In the genomic region with DNA sequence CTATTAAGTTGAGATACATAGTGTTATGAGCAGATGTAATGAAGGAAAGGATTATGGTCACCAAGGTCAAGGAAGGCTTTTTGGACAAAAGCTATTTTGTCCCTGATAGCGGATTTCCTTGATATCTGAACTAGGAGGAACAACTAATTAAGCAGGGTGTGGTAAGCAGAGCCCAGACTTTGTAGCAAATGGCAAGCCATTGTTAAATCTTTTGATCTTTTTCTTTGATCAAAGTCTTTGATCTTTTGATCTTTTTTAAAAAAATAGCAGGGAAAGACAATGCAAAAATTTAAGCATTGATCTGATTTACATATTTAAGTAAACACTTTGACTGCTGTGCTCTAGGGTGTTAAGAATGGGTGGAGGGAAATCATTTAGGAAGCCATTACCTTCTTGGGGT, we compare ENCODE assay signal across 20 cellular contexts.
DNase-seq lines count a peak whose midpoint lies in the region; ATAC-seq, FAIRE-seq and TF ChIP-seq lines count a peak whose summit lies in the region.
"Had no signal": no experiment of that assay in that cellular context is flagged by ENCODE, and none has a peak within 500 bp of the region (broad histone marks: within the 10 kb centered on the region; RNA-seq: fewer than 3 reads in every experiment).

No MANE protein-coding gene starts in this region.

- TF ChIP-seq EP300 in A549 (IDR thresholded peaks at IDR 0.05): no peak

- peaks cover 8% of the 10 kb centered on the region; the same call in 2 of the 3 replicates for H3K4me1 Mint-ChIP-seq in GM23338

- ATAC-seq in A549 (no peak), GM23338 (no peak)
- ATAC-seq: CD8-positive, alpha-beta T cell had no signal

- H3K27ac ChIP-seq in A549 (no peak overlapping the region), KMS-11 (peak overlapping the region; percentile 70), GM23338 (ENCODE audit: low read depth) (no peak overlapping the region)
- H3K27ac ChIP-seq: 22Rv1; BLaER1 treated with 17β-estradiol and CSF1 and Interleukin-3, amounts not matched to agents 10 nM and 100 nM; C4-2B had no signal

- H3K9me3 ChIP-seq in A549: no peaks in the 10 kb centered on the region
- H3K9me3 ChIP-seq: BLaER1 treated with 17β-estradiol and CSF1 and Interleukin-3, amounts not matched to agents 10 nM and 100 nM; Caco-2 had no signal

- no peak overlapping the region for H3K9ac ChIP-seq in KMS-11
- H3K9ac ChIP-seq: BLaER1 treated with 17β-estradiol and CSF1 and Interleukin-3, amounts not matched to agents 10 nM and 100 nM had no signal

- FAIRE-seq in A549 (lab: Jason Lieb, UNC): peak; percentile 67
- FAIRE-seq: G401.6, GM12891 had no signal

- no peak overlapping the region for H3K4me3 Mint-ChIP-seq in GM23338
- H3K4me3 Mint-ChIP-seq: B cell; CD4-positive, alpha-beta T cell; CD8-positive, alpha-beta T cell had no signal

- H3K27me3 ChIP-seq in KMS-11 (ENCODE audit: insufficient read depth, low read depth) (no peaks in the 10 kb centered on the region), GM23338 (ENCODE audit: insufficient read depth) (no peaks in the 10 kb centered on the region)
- H3K27me3 ChIP-seq: BLaER1 treated with 17β-estradiol and CSF1 and Interleukin-3, amounts not matched to agents 10 nM and 100 nM had no signal

- 0% methylated on average over 1 of the region's 1 CpG for WGBS in A549 (ENCODE audit: missing lambda C conversion rate)

- TF ChIP-seq CTCF in A549 (IDR thresholded peaks at IDR 0.05): no peak
- TF ChIP-seq CTCF in KMS-11 (conservative IDR thresholded peaks at IDR 0.05; ENCODE audit: low read depth, low read length): no peak
- TF ChIP-seq CTCF in GM23338 (conservative IDR thresholded peaks at IDR 0.05; ENCODE audit: low read depth in 2 of 2): no peak

- no peaks in the 10 kb centered on the region for H3F3A ChIP-seq in GM23338 (replicated peaks; ENCODE audit: low read depth)

- H3K9me2 ChIP-seq in GM23338 (ENCODE audit: insufficient read depth): 0 out of 2 replicates have a peak, but pooled peaks cover 1% of the 10 kb centered on the region

- H3K4me2 ChIP-seq in A549 (no peak overlapping the region), KMS-11 (peak overlapping the region; percentile 57), GM23338 (no peak overlapping the region)
- H3K4me2 ChIP-seq: BLaER1 treated with 17β-estradiol and CSF1 and Interleukin-3, amounts not matched to agents 10 nM and 100 nM had no signal

- no peaks in the 10 kb centered on the region for H3K36me3 ChIP-seq in KMS-11 (ENCODE audit: insufficient read depth)
- no peaks in the 10 kb centered on the region for H3K36me3 ChIP-seq in GM23338 (ENCODE audit: insufficient read depth)
- H3K36me3 ChIP-seq: BLaER1 treated with 17β-estradiol and CSF1 and Interleukin-3, amounts not matched to agents 10 nM and 100 nM had no signal

- H3K4me1 ChIP-seq in A549 (no peaks in the 10 kb centered on the region), KMS-11 (ENCODE audit: low read depth, poor library complexity, severe bottlenecking) (peaks cover 79% of the 10 kb centered on the region), GM23338 (ENCODE audit: insufficient read depth) (peaks cover 5% of the 10 kb centered on the region; the same call in 1 of the 2 replicates)
- H3K4me1 ChIP-seq: Caco-2 had no signal

- DNase-seq in A549 (ENCODE audit: low read depth in 1 of 2, low spot score in 1 of 2) (no peak), SW480 (ENCODE audit: low spot score) (peak; percentile 96), cerebellar nuclear complex (lab: John Stamatoyannopoulos, UW) (no peak), NCI-H1417 treated with DMSO at 0.1 percent for 48 hours (lab: John Stamatoyannopoulos, UW) (no peak), GM23338 (ENCODE audit: low spot score) (no peak)
- DNase-seq: ACHN; AML-193; Caco-2; Calu3; CD4-positive, alpha-beta T cell; CD8-positive, alpha-beta T cell; DMS79 treated with DMSO at 0.1 percent for 48 hours; GF-D8 had no signal

- TF ChIP-seq POLR2A in A549 (IDR thresholded peaks at IDR 0.05; ENCODE audit: low read length): no peak

- no peaks in the 10 kb centered on the region for H3K79me2 ChIP-seq in KMS-11 (ENCODE audit: insufficient read depth, low read depth)
- no peaks in the 10 kb centered on the region for H3K79me2 ChIP-seq in GM23338 (replicated peaks; ENCODE audit: insufficient read depth)

- no peaks in the 10 kb centered on the region for H3K9me3 Mint-ChIP-seq in GM23338
- H3K9me3 Mint-ChIP-seq: CD4-positive, alpha-beta T cell had no signal

- POLR2A ChIA-PET in A549 (lab: Yijun Ruan, JAX): no interaction called here

- H3K36me3 Mint-ChIP-seq in GM23338 (ENCODE audit: low read depth): no peaks in the 10 kb centered on the region
- H3K36me3 Mint-ChIP-seq: CD8-positive, alpha-beta T cell had no signal

- H3K4me3 ChIP-seq in A549 (no peak overlapping the region), KMS-11 (IDR thresholded peaks at IDR 0.05; ENCODE audit: insufficient read depth, low read depth, low read length) (no peak overlapping the region), GM23338 (no peak overlapping the region)
- H3K4me3 ChIP-seq: BLaER1 treated with 17β-estradiol and CSF1 and Interleukin-3, amounts not matched to agents 10 nM and 100 nM had no signal

- H3K27ac Mint-ChIP-seq in GM23338: no peak overlapping the region
- H3K27ac Mint-ChIP-seq: B cell; CD4-positive, alpha-beta T cell; CD8-positive, alpha-beta T cell had no signal

- no peaks in the 10 kb centered on the region for H3K27me3 Mint-ChIP-seq in GM23338 (ENCODE audit: insufficient read depth, low read depth, poor library complexity)
- H3K27me3 Mint-ChIP-seq: B cell; CD4-positive, alpha-beta T cell had no signal

- H2AFZ ChIP-seq in KMS-11 (ENCODE audit: low read depth): no peak overlapping the region
- no peak overlapping the region for H2AFZ ChIP-seq in GM23338

- TF ChIP-seq RAD21 in A549 (conservative IDR thresholded peaks at IDR 0.05 in 1 of 2, IDR thresholded peaks at IDR 0.05 in 1 of 2): no peak

- CTCF ChIA-PET in A549 (lab: Yijun Ruan, JAX): no interaction called here

- H4K20me1 ChIP-seq in KMS-11 (ENCODE audit: insufficient read depth) (no peaks in the 10 kb centered on the region), GM23338 (replicated peaks; ENCODE audit: insufficient read depth) (no peaks in the 10 kb centered on the region)
- H4K20me1 ChIP-seq: BLaER1 treated with 17β-estradiol and CSF1 and Interleukin-3, amounts not matched to agents 10 nM and 100 nM had no signal

TF ChIP-seq in A549, 52 proteins besides CTCF, POLR2A, EP300 and RAD21 (continues in another document):
- TF ChIP-seq FOSB (CRISPR knock-in tag; IDR thresholded peaks at IDR 0.05) (no peak), PHF8 (IDR thresholded peaks at IDR 0.05; ENCODE audit: borderline replicate concordance, low read depth) (no peak), HOXB5 (CRISPR knock-in tag; IDR thresholded peaks at IDR 0.05) (no peak), HMGXB4 (CRISPR knock-in tag; IDR thresholded peaks at IDR 0.05; ENCODE audit: borderline replicate concordance) (no peak), JUN (IDR thresholded peaks at IDR 0.05) (no peak), JUNB (IDR thresholded peaks at IDR 0.05) (no peak), CBX8 (IDR thresholded peaks at IDR 0.05) (no peak), MYC (IDR thresholded peaks at IDR 0.05; ENCODE audit: borderline replicate concordance, low read length) (no peak), CHD4 (IDR thresholded peaks at IDR 0.05; ENCODE audit: borderline replicate concordance) (no peak)

TF ChIP-seq in GM23338, 12 proteins besides CTCF, POLR2A, EP300 and RAD21 (continues in another document):
- no peak for TF ChIP-seq JUNB (IDR thresholded peaks at IDR 0.05; ENCODE audit: unreplicated experiment)
- TF ChIP-seq POLR2AphosphoS5 (IDR thresholded peaks at IDR 0.05; ENCODE audit: low read depth): no peak
- TF ChIP-seq EZH2phosphoT487 (IDR thresholded peaks at IDR 0.05; ENCODE audit: unreplicated experiment): no peak
